24 cellular contexts compared by ENCODE assay signal in the genomic region with DNA sequence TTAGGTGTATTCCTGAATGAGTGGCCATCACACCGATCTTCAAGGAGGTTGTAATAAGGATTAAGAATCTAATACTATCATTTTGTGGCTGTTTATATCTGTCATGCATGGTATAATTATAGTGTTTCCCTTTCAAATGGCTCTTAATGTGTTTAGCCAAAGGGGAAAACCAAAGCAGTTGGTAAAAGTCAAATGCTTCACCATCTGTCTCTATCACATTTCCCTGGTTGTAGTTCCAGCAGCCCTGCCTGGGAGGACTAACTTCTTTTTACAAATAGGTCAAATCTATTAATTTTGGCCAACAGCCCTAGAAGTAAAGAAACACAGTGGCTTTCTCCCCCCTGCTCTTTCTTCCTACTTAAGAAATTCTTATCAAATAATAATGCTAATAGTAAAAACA. TPM values are rescaled to one million over a fixed set of nuclear protein-coding genes. Genes with fewer than 3 reads are reported as not detected.
A peak's percentile ranks its signal among the peaks of the same experiment; 100 is the strongest.
DNase-seq lines count a peak whose midpoint lies in the region; ATAC-seq and TF ChIP-seq lines count a peak whose summit lies in the region.
"Had no signal": no experiment of that assay in that cellular context is flagged by ENCODE, and none has a peak within 500 bp of the region (broad histone marks: within the 10 kb centered on the region; RNA-seq: fewer than 3 reads in every experiment).

No MANE protein-coding gene starts in this region.

- H3K27ac ChIP-seq in HEK293 (ENCODE audit: extremely low read depth, low read depth, low read length) (no peak overlapping the region), GM23338 (ENCODE audit: low read depth) (no peak overlapping the region)
- H3K27ac ChIP-seq: C4-2B had no signal

- H3K4me1 ChIP-seq in HEK293 (ENCODE audit: control insufficient read depth, insufficient read depth, low read length) (no peaks in the 10 kb centered on the region), GM23338 (ENCODE audit: insufficient read depth) (0 out of 2 replicates have a peak, but pooled peaks cover 3% of the 10 kb centered on the region)

- H3K4me2 ChIP-seq in GM23338 = no peak overlapping the region

- peak; percentile 3 for DNase-seq in NCI-H1105 treated with DMSO at 0.1 percent for 48 hours (lab: John Stamatoyannopoulos, UW)
- DNase-seq in NCI-H1105 (lab: John Stamatoyannopoulos, UW) = no peak
- peak; percentile 21 for DNase-seq in RPMI7951 (ENCODE audit: low read depth)
- peak; percentile 15 for DNase-seq in renal cortical epithelial cell (ENCODE audit: low read depth)
- DNase-seq in GM23338 (ENCODE audit: low spot score) = no peak
- DNase-seq in AG08395 (ENCODE audit: low spot score) = no peak
- DNase-seq in NCI-H2171 treated with DMSO at 0.1 percent for 48 hours (lab: John Stamatoyannopoulos, UW) = no peak
- DNase-seq: 8988T; AML-193; CD8-positive, alpha-beta memory T cell; DMS79; H9; Kasumi-1; MG63; NCI-H146; NCI-H2029; NCI-H446 treated with DMSO at 0.1 percent for 48 hours; NCI-H82; OCI-M1; Right ventricle myocardium superior; SW 1271; T-helper 17 cell had no signal

- H4K20me1 ChIP-seq in GM23338 (replicated peaks; ENCODE audit: insufficient read depth) = no peaks in the 10 kb centered on the region

- POLR2A ChIA-PET in HEK293 (lab: Yijun Ruan, JAX) = no interaction called here

- H3K9me3 Mint-ChIP-seq in GM23338 = peaks cover 2% of the 10 kb centered on the region; the same call in 1 of the 3 replicates
- H3K9me3 Mint-ChIP-seq: H9 had no signal

- H2AFZ ChIP-seq in GM23338 = no peak overlapping the region

- peaks cover 25% of the 10 kb centered on the region for H3K27me3 Mint-ChIP-seq in GM23338 (ENCODE audit: insufficient read depth, low read depth, poor library complexity)

- no peak for TF ChIP-seq CTCF in HEK293 (tag by site-specific recombination; IDR thresholded peaks at IDR 0.05)
- no peak for TF ChIP-seq CTCF in GM23338 (conservative IDR thresholded peaks at IDR 0.05; ENCODE audit: low read depth in 2 of 2)

- H3F3A ChIP-seq in GM23338 (replicated peaks; ENCODE audit: low read depth) = no peaks in the 10 kb centered on the region

- peaks cover 18% of the 10 kb centered on the region for H3K27me3 ChIP-seq in GM23338 (ENCODE audit: insufficient read depth)
- H3K27me3 ChIP-seq: MG63 had no signal

- 0 out of 2 replicates have a peak, but pooled peaks cover 3% of the 10 kb centered on the region for H3K9me2 ChIP-seq in GM23338 (ENCODE audit: insufficient read depth)

- CTCF ChIA-PET in HEK293 (lab: Yijun Ruan, JAX) = no interaction called here

- no peaks in the 10 kb centered on the region for H3K79me2 ChIP-seq in GM23338 (replicated peaks; ENCODE audit: insufficient read depth)

- no peaks in the 10 kb centered on the region for H3K9me3 ChIP-seq in HEK293 (ENCODE audit: control insufficient read depth, insufficient read depth, low read depth, low read length)
- H3K9me3 ChIP-seq: MG63 had no signal

- no peak overlapping the region for H3K27ac Mint-ChIP-seq in GM23338
- H3K27ac Mint-ChIP-seq: CD8-positive, alpha-beta memory T cell; H9; T-helper 17 cell had no signal

- no peak for ATAC-seq in GM23338
- ATAC-seq: T-helper 17 cell had no signal

- H3K36me3 ChIP-seq in HEK293 (ENCODE audit: control insufficient read depth in 2 of 2, insufficient read depth in 1 of 2, low read length in 2 of 2) = no peaks in the 10 kb centered on the region
- H3K36me3 ChIP-seq in GM23338 (ENCODE audit: insufficient read depth) = no peaks in the 10 kb centered on the region
- H3K36me3 ChIP-seq: MG63 had no signal

- H3K36me3 Mint-ChIP-seq in GM23338 (ENCODE audit: low read depth) = no peaks in the 10 kb centered on the region

- H3K4me3 ChIP-seq in HEK293 (ENCODE audit: low read depth, low read length) (no peak overlapping the region), GM23338 (no peak overlapping the region)
- H3K4me3 ChIP-seq: MG63 had no signal

- H3K4me3 Mint-ChIP-seq in GM23338 = no peak overlapping the region
- H3K4me3 Mint-ChIP-seq: CD8-positive, alpha-beta memory T cell; H9; T-helper 17 cell had no signal

- peaks cover 5% of the 10 kb centered on the region; the same call in 1 of the 3 replicates for H3K4me1 Mint-ChIP-seq in GM23338
- H3K4me1 Mint-ChIP-seq: CD8-positive, alpha-beta memory T cell; T-helper 17 cell had no signal

TF ChIP-seq in HEK293, 187 proteins besides CTCF, POLR2A, EP300 and RAD21:
- TF ChIP-seq ZNF214 (tag by site-specific recombination; IDR thresholded peaks at IDR 0.05; ENCODE audit: borderline replicate concordance) = no peak
- 0 out of 2 replicates have a peak, but pooled peaks have one; percentile 59 for TF ChIP-seq SP7 (tag by site-specific recombination; IDR thresholded peaks at IDR 0.05)
- TF ChIP-seq PRDM4 (tag by site-specific recombination; IDR thresholded peaks at IDR 0.05) = no peak

TF ChIP-seq in GM23338, 12 proteins besides CTCF, POLR2A, EP300 and RAD21 (continues in another document):
- no peak for TF ChIP-seq ZNF331 (CRISPR knock-in tag; IDR thresholded peaks at IDR 0.05; ENCODE audit: low read depth)
- no peak for TF ChIP-seq CREB1 (CRISPR knock-in tag; IDR thresholded peaks at IDR 0.05; ENCODE audit: low read depth)
- no peak for TF ChIP-seq JUNB (IDR thresholded peaks at IDR 0.05; ENCODE audit: unreplicated experiment)
- no peak for TF ChIP-seq POLR2AphosphoS5 (IDR thresholded peaks at IDR 0.05; ENCODE audit: low read depth)
- no peak for TF ChIP-seq EZH2 (IDR thresholded peaks at IDR 0.05; ENCODE audit: low read depth, unreplicated experiment)
- no peak for TF ChIP-seq REST (IDR thresholded peaks at IDR 0.05; ENCODE audit: unreplicated experiment)
- TF ChIP-seq EZH2phosphoT487 (IDR thresholded peaks at IDR 0.05; ENCODE audit: unreplicated experiment) = no peak
- no peak for TF ChIP-seq ZNF114 (CRISPR knock-in tag; IDR thresholded peaks at IDR 0.05)
- TF ChIP-seq STAT1 (IDR thresholded peaks at IDR 0.05; ENCODE audit: unreplicated experiment) = no peak
- TF ChIP-seq NANOG (IDR thresholded peaks at IDR 0.05; ENCODE audit: borderline replicate concordance) = no peak

RNA-seq across cellular contexts. Expression of gene ZNF365, which starts 56.7 kb away (rescaled TPM):
- 4.8 and 6.8 TPM in 2 replicates for total RNA-seq in RPMI7951 (2014; rRNA removed; shearing (Covaris generic))
- 6.7 and 8.2 TPM in 2 replicates for total RNA-seq in renal cortical epithelial cell
- total RNA-seq in GM23338 (2014; rRNA removed; shearing (Covaris generic)) = 0.35 and 0.59 TPM in 2 replicates
- 0.19 and 0.42 TPM in 2 replicates for polyA plus RNA-seq in GM23338 (2016; fragmentation: Nextera tagmentation; extraction: Ambion mirVana)
- total RNA-seq: Right ventricle myocardium superior had no signal

Comparison
In these comparisons a context has a peak if more than half of its experiments do, and no peak if none do; other contexts are left out.
1. DNase-seq: peak in NCI-H1105 treated with DMSO at 0.1 percent for 48 hours (single experiment), RPMI7951 (single experiment) and renal cortical epithelial cell (single experiment); none in NCI-H1105 (single experiment), GM23338 (single experiment), AG08395 (single experiment) and NCI-H2171 treated with DMSO at 0.1 percent for 48 hours (single experiment).